Comparison of ENCODE assay signal across 13 cellular contexts in genomic region chr12:34402899-34403705, GRCh38.
DNase-seq lines count a peak whose midpoint lies in the region; ATAC-seq and TF ChIP-seq lines count a peak whose summit lies in the region.
"Had no signal": no experiment of that assay in that cellular context is flagged by ENCODE, and none has a peak within 500 bp of the region (broad histone marks: within the 10 kb centered on the region; RNA-seq: fewer than 3 reads in every experiment).

No MANE protein-coding gene starts in this region.

- DNase-seq in stimulated activated CD4-positive, alpha-beta T cell treated with anti-CD3 and anti-CD28 coated beads, Interleukin-4, amount 100 ng/mL, for 24 hours, result peak; percentile 1
- DNase-seq in stimulated activated CD4-positive, alpha-beta T cell treated with anti-CD3 and anti-CD28 coated beads, Interleukin-12 subunit alpha, Interleukin-12 subunit beta, amount 100 ng/mL, for 4 hours, result no peak
- DNase-seq in dorsolateral prefrontal cortex (peak; percentile 1 to 35 (median 18)), mucosa of gallbladder (ENCODE audit: low spot score) (peak; percentile 8), vagina (ENCODE audit: extremely low spot score in 2 of 2) (peak; percentile 76 to 77), foreskin keratinocyte (no peak), DMS53 (lab: John Stamatoyannopoulos, UW) (no peak), PC-3 (no peak)
- DNase-seq: caudate nucleus; NK-92 treated with Interleukin-12 subunit alpha and Interleukin-12 subunit beta, amount 100 ng/mL, for 24 hours had no signal

- H3K36me3 ChIP-seq in vagina (no peaks in the 10 kb centered on the region), PC-3 (ENCODE audit: low read depth, low read length) (no peaks in the 10 kb centered on the region)
- H3K36me3 ChIP-seq: BLaER1 had no signal

- H3K4me1 ChIP-seq in vagina (no peaks in the 10 kb centered on the region), foreskin keratinocyte (no peaks in the 10 kb centered on the region), PC-3 (ENCODE audit: insufficient read depth, low read length) (no peaks in the 10 kb centered on the region)
- H3K4me1 ChIP-seq: parathyroid adenoma had no signal

- peaks cover 0 to 23% (median 0%) of the 10 kb centered on the region in 45 donors for H3K27me3 ChIP-seq in dorsolateral prefrontal cortex
- no peaks in the 10 kb centered on the region for H3K27me3 ChIP-seq in vagina
- H3K27me3 ChIP-seq in foreskin keratinocyte, result no peaks in the 10 kb centered on the region
- peaks cover 26% of the 10 kb centered on the region for H3K27me3 ChIP-seq in PC-3 (ENCODE audit: low read length)
- H3K27me3 ChIP-seq: BLaER1 had no signal

- no peaks in the 10 kb centered on the region for H4K20me1 ChIP-seq in PC-3 (ENCODE audit: low read length)
- H4K20me1 ChIP-seq: BLaER1 had no signal

- POLR2A ChIA-PET in PC-3 (lab: Charles Lee; ENCODE audit: unreplicated experiment), result no interaction called here

- no peak overlapping the region for H3K4me2 ChIP-seq in PC-3 (ENCODE audit: low read length)
- H3K4me2 ChIP-seq: BLaER1 had no signal

- no peak overlapping the region for H2AFZ ChIP-seq in PC-3 (ENCODE audit: low read length)
- H2AFZ ChIP-seq: parathyroid adenoma had no signal

- no peak for ATAC-seq in foreskin keratinocyte
- no peak for ATAC-seq in PC-3
- ATAC-seq: left colon had no signal

- BruUV-seq in PC-3 (replicated peaks; lab: Mats Ljungman, UMichigan), result no TSS peak

- H3K9ac ChIP-seq in PC-3 (ENCODE audit: low read length), result no peak overlapping the region
- H3K9ac ChIP-seq: BLaER1, parathyroid adenoma had no signal

- H3K27ac ChIP-seq in dorsolateral prefrontal cortex (no peak overlapping the region), vagina (no peak overlapping the region), foreskin keratinocyte (no peak overlapping the region), PC-3 (ENCODE audit: low read length) (no peak overlapping the region)
- H3K27ac ChIP-seq: BLaER1, parathyroid adenoma had no signal

- CTCF ChIA-PET in PC-3 (lab: Charles Lee), result no interaction called here

- no peak for TF ChIP-seq POLR2A in vagina (IDR thresholded peaks at IDR 0.05)

- intact Hi-C loops in dorsolateral prefrontal cortex (cut with DNase I) (no loop called here), vagina (cut with DNase I) (loop anchor here (5.0 kb wide), 1 partner anchor 1236 kb away; no protein-coding TSS in a partner anchor), PC-3 (cut with micrococcal nuclease) (no loop called here)

- no peaks in the 10 kb centered on the region for H3F3A ChIP-seq in PC-3 (ENCODE audit: low read length, unreplicated experiment)

- H3K79me2 ChIP-seq in PC-3 (ENCODE audit: low read length), result no peaks in the 10 kb centered on the region
- H3K79me2 ChIP-seq: parathyroid adenoma had no signal

- TF ChIP-seq CTCF in dorsolateral prefrontal cortex (IDR thresholded peaks at IDR 0.05 in 54 of 56, conservative IDR thresholded peaks at IDR 0.05 in 2 of 56; ENCODE audit: low read depth in 1 of 56, partially characterized antibody in 56 of 56), result no peak
- no peak for TF ChIP-seq CTCF in vagina (IDR thresholded peaks at IDR 0.05)
- no peak for TF ChIP-seq CTCF in foreskin keratinocyte (conservative IDR thresholded peaks at IDR 0.05)
- no peak for TF ChIP-seq CTCF in PC-3 (conservative IDR thresholded peaks at IDR 0.05; ENCODE audit: low read depth, low read length)

- H3K4me3 ChIP-seq in dorsolateral prefrontal cortex, result no peak overlapping the region
- H3K4me3 ChIP-seq in vagina, result no peak overlapping the region
- no peak overlapping the region for H3K4me3 ChIP-seq in PC-3 (ENCODE audit: low read length)
- H3K4me3 ChIP-seq: BLaER1 had no signal

- no peaks in the 10 kb centered on the region for H3K9me2 ChIP-seq in PC-3 (replicated peaks; ENCODE audit: low read length)

- H3K9me3 ChIP-seq in vagina, result peaks cover 15% of the 10 kb centered on the region
- peaks cover 7% of the 10 kb centered on the region; the same call in 1 of the 2 replicates for H3K9me3 ChIP-seq in PC-3 (ENCODE audit: low read length)

Comparison
In these comparisons a context has a peak if more than half of its experiments do, and no peak if none do; other contexts are left out.
1. DNase-seq: peak in stimulated activated CD4-positive, alpha-beta T cell treated with anti-CD3 and anti-CD28 coated beads, Interleukin-4, amount 100 ng/mL, for 24 hours (single experiment), dorsolateral prefrontal cortex (10 of 10), mucosa of gallbladder (single experiment) and vagina (2 of 2); none in stimulated activated CD4-positive, alpha-beta T cell treated with anti-CD3 and anti-CD28 coated beads, Interleukin-12 subunit alpha, Interleukin-12 subunit beta, amount 100 ng/mL, for 4 hours (single experiment), foreskin keratinocyte (0 of 2), DMS53 (single experiment) and PC-3 (single experiment).